Comparison of ENCODE assay signal across 10 cellular contexts in the genomic region with DNA sequence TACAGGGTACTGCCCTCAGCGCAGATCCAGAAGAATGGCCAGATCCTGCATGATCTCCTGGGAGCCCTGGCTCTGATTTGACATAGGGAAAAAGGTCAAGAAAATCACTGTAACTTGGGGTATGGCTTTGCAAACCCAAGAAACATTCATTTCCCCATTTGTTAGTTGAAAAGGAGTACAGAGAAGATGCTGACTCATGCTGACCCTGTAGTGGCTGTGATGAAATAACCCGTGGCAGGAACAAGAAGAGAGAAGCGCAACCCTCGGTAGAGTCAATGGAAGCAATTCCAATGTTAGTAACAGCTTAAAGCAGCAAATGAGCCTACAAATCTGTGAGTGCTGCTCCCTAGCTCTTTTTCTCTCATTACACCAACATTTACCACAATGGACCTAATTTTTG.
A peak's percentile ranks its signal among the peaks of the same experiment; 100 is the strongest.
DNase-seq lines count a peak whose midpoint lies in the region; ATAC-seq and TF ChIP-seq lines count a peak whose summit lies in the region.
"Had no signal": no experiment of that assay in that cellular context is flagged by ENCODE, and none has a peak within 500 bp of the region (broad histone marks: within the 10 kb centered on the region; RNA-seq: fewer than 3 reads in every experiment).

No MANE protein-coding gene starts in this region.

- H3K27me3 ChIP-seq in right atrium auricular region (no peaks in the 10 kb centered on the region), upper lobe of left lung (no peaks in the 10 kb centered on the region)
- no peaks in the 10 kb centered on the region for H3K27me3 ChIP-seq in effector memory CD4-positive, alpha-beta T cell (replicated peaks; ENCODE audit: control insufficient read depth, insufficient read depth, low read length, poor library complexity, severe bottlenecking)

- peak in 1 of 4 donors; percentile 30 for TF ChIP-seq EP300 in upper lobe of left lung (IDR thresholded peaks at IDR 0.05)

- ATAC-seq in upper lobe of left lung (ENCODE audit: low FRiP score in 2 of 2) = peak; percentile 69 to 82
- no peak for ATAC-seq in HG03378 (IDR thresholded peaks at IDR 0.05; ENCODE audit: unreplicated experiment)
- ATAC-seq in GM18498 (IDR thresholded peaks at IDR 0.05; ENCODE audit: unreplicated experiment) = no peak

- H3K27ac ChIP-seq in right atrium auricular region = peak overlapping the region in 1 of 2 donors; percentile 34
- H3K27ac ChIP-seq in upper lobe of left lung = no peak overlapping the region
- no peak overlapping the region for H3K27ac ChIP-seq in effector memory CD4-positive, alpha-beta T cell (ENCODE audit: insufficient read depth, low read length, poor library complexity, severe bottlenecking)

- 59 to 60% methylated on average over 4 of the region's 4 CpGs for WGBS in upper lobe of left lung, 2 donors

- TF ChIP-seq POLR2A in upper lobe of left lung (IDR thresholded peaks at IDR 0.05) = no peak

- TF ChIP-seq CTCF in right atrium auricular region (IDR thresholded peaks at IDR 0.05) (no peak), upper lobe of left lung (IDR thresholded peaks at IDR 0.05) (no peak)

- DNase-seq in NCI-H1694 treated with DMSO at 0.1 percent for 48 hours (lab: John Stamatoyannopoulos, UW) = peak; percentile 14
- no peak for DNase-seq in NCI-H1694 (lab: John Stamatoyannopoulos, UW)
- DNase-seq in RPMI7951 (ENCODE audit: low read depth) = peak; percentile 85
- peak; percentile 63 for DNase-seq in right atrium auricular region (ENCODE audit: low spot score)
- peak in 1 of 2 donors; percentile 55 for DNase-seq in upper lobe of left lung
- no peak for DNase-seq in effector memory CD4-positive, alpha-beta T cell
- DNase-seq: NCI-H1105 treated with DMSO at 0.1 percent for 48 hours had no signal

- H3K4me1 ChIP-seq in right atrium auricular region = no peaks in the 10 kb centered on the region
- H3K4me1 ChIP-seq in upper lobe of left lung = no peaks in the 10 kb centered on the region
- no peaks in the 10 kb centered on the region for H3K4me1 ChIP-seq in effector memory CD4-positive, alpha-beta T cell (ENCODE audit: control insufficient read depth, insufficient read depth, low read length, poor library complexity, severe bottlenecking)

- H3K36me3 ChIP-seq in right atrium auricular region (no peaks in the 10 kb centered on the region), upper lobe of left lung (no peaks in the 10 kb centered on the region)
- no peaks in the 10 kb centered on the region for H3K36me3 ChIP-seq in effector memory CD4-positive, alpha-beta T cell (ENCODE audit: control insufficient read depth, insufficient read depth, low read length)

- H3K9me3 ChIP-seq in right atrium auricular region (no peaks in the 10 kb centered on the region), upper lobe of left lung (no peaks in the 10 kb centered on the region)
- no peaks in the 10 kb centered on the region for H3K9me3 ChIP-seq in effector memory CD4-positive, alpha-beta T cell (ENCODE audit: control insufficient read depth, low read length)

- H3K4me3 ChIP-seq in right atrium auricular region (no peak overlapping the region), upper lobe of left lung (no peak overlapping the region)
- H3K4me3 ChIP-seq in effector memory CD4-positive, alpha-beta T cell (ENCODE audit: insufficient read depth, low read depth, low read length, poor library complexity, severe bottlenecking) = no peak overlapping the region
- H3K4me3 ChIP-seq: skin epidermis had no signal

Comparison
In these comparisons a context has a peak if more than half of its experiments do, and no peak if none do; other contexts are left out.
1. DNase-seq: peak in NCI-H1694 treated with DMSO at 0.1 percent for 48 hours (single experiment), RPMI7951 (single experiment) and right atrium auricular region (single experiment); none in NCI-H1694 (single experiment) and effector memory CD4-positive, alpha-beta T cell (0 of 3).
2. ATAC-seq: peak in upper lobe of left lung (2 of 2); none in HG03378 (single experiment) and GM18498 (single experiment).